ENCODE assay signal across 15 cellular contexts in the genomic region with DNA sequence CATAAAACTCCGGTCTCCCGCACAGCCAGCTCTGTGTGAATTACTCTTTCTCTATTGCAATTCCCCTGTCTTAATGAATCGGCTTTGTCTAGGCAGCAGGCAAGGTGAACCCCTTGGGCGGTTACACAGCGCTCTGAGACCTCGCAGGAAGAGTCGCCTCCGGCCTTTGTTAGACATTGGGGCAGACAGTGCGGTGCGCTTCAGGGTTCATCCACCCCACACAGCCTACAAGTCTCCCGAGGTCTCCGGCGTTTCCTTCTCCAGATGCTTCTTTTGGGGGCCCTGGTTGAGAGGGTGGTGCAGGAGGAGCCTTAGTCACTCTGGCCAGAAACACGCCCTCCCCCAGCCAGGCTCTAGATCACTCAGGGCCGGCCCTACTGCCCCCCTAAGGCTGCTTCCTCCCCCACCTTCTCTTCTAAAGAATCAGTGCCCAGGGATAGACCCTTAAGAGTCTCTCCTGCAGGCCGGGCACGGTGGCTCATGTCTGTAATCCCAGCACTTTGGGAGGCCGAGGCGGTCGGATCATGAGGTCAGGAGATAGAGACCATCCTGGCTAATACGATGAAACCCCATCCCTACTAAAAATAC. TPM values are rescaled to one million over a fixed set of nuclear protein-coding genes. Genes with fewer than 3 reads are reported as not detected.
DNase-seq lines count a peak whose midpoint lies in the region; ATAC-seq and TF ChIP-seq lines count a peak whose summit lies in the region.
"Had no signal": no experiment of that assay in that cellular context is flagged by ENCODE, and none has a peak within 500 bp of the region (broad histone marks: within the 10 kb centered on the region; RNA-seq: fewer than 3 reads in every experiment).

No MANE protein-coding gene starts in this region.

- ATAC-seq in activated B cell treated with CpG ODN at 0.5 μM for 24 hours (ENCODE audit: low read depth), result no peak
- no peak for ATAC-seq in memory B cell (ENCODE audit: low read depth)
- ATAC-seq in stimulated activated naive B cell treated with anti-CD40 and anti-IgM and Interleukin-4, amounts not matched to agents 10 μg/mL and 1 μg/mL and 100 μg/mL, for 72 hours (replicated peaks), result no peak
- no peak for ATAC-seq in HG02884 (IDR thresholded peaks at IDR 0.05; ENCODE audit: unreplicated experiment)
- ATAC-seq: left lobe of liver had no signal

- no peaks in the 10 kb centered on the region for H3K9me3 Mint-ChIP-seq in activated naive CD4-positive, alpha-beta T cell treated with anti-CD3 and anti-CD28 coated beads, Interleukin-2, amount 10 ng/mL, durations not matched to agents 7 days and 5 days
- no peaks in the 10 kb centered on the region for H3K9me3 Mint-ChIP-seq in activated B cell treated with CpG ODN at 0.5 μM for 24 hours
- H3K9me3 Mint-ChIP-seq in memory B cell, result no peaks in the 10 kb centered on the region
- no peaks in the 10 kb centered on the region for H3K9me3 Mint-ChIP-seq in stimulated activated naive B cell treated with anti-CD40 and anti-IgM and Interleukin-4, amounts not matched to agents 10 μg/mL and 1 μg/mL and 100 μg/mL, for 72 hours

- H3K4me3 ChIP-seq in BE2C (ENCODE audit: low read depth, low read length), result no peak overlapping the region

- H3K4me3 Mint-ChIP-seq in activated naive CD4-positive, alpha-beta T cell treated with anti-CD3 and anti-CD28 coated beads, Interleukin-2, amount 10 ng/mL, durations not matched to agents 7 days and 5 days, result peak overlapping the region; percentile 82
- H3K4me3 Mint-ChIP-seq in activated B cell treated with CpG ODN at 0.5 μM for 24 hours (peak overlapping the region; percentile 87), memory B cell (peak overlapping the region; percentile 44)
- H3K4me3 Mint-ChIP-seq in stimulated activated naive B cell treated with anti-CD40 and anti-IgM and Interleukin-4, amounts not matched to agents 10 μg/mL and 1 μg/mL and 100 μg/mL, for 72 hours, result peak overlapping the region; percentile 50 to 51

- peaks cover 2% of the 10 kb centered on the region for H3K36me3 Mint-ChIP-seq in activated naive CD4-positive, alpha-beta T cell treated with anti-CD3 and anti-CD28 coated beads, Interleukin-2, amount 10 ng/mL, durations not matched to agents 7 days and 5 days
- H3K36me3 Mint-ChIP-seq in activated B cell treated with CpG ODN at 0.5 μM for 24 hours (ENCODE audit: low read depth), result peaks cover 2% of the 10 kb centered on the region
- no peaks in the 10 kb centered on the region for H3K36me3 Mint-ChIP-seq in memory B cell
- peaks cover 4 to 7% of the 10 kb centered on the region in 2 donors for H3K36me3 Mint-ChIP-seq in stimulated activated naive B cell treated with anti-CD40 and anti-IgM and Interleukin-4, amounts not matched to agents 10 μg/mL and 1 μg/mL and 100 μg/mL, for 72 hours

- H3K9me3 ChIP-seq in BE2C, result no peaks in the 10 kb centered on the region

- intact Hi-C loops in activated B cell treated with CpG ODN at 0.5 μM for 24 hours (cut with micrococcal nuclease), result no loop called here

- DNase-seq in activated naive CD4-positive, alpha-beta T cell treated with anti-CD3 and anti-CD28 coated beads, Interleukin-2, amount 10 ng/mL, durations not matched to agents 7 days and 5 days, result no peak
- DNase-seq in activated naive CD4-positive, alpha-beta T cell (lab: John Stamatoyannopoulos, UW), result no peak
- DNase-seq in activated B cell treated with CpG ODN at 0.5 μM for 24 hours (no peak), memory B cell (ENCODE audit: low spot score in 2 of 2) (no peak), BE2C (no peak), hypothalamus (lab: John Stamatoyannopoulos, UW) (no peak)
- no peak for DNase-seq in stimulated activated naive B cell treated with anti-CD40 and anti-IgM and Interleukin-4, amounts not matched to agents 10 μg/mL and 1 μg/mL and 100 μg/mL, for 72 hours
- DNase-seq: NCI-H1105, NCI-H82, substantia nigra, WERI-Rb-1 had no signal

- TF ChIP-seq CTCF in activated B cell treated with CpG ODN at 0.5 μM for 24 hours (IDR thresholded peaks at IDR 0.05), result no peak
- TF ChIP-seq CTCF in BE2C (IDR thresholded peaks at IDR 0.05; ENCODE audit: low read depth, low read length), result no peak

- CTCF ChIA-PET in activated naive CD4-positive, alpha-beta T cell treated with anti-CD3 and anti-CD28 coated beads, Interleukin-2, amount 10 ng/mL, durations not matched to agents 7 days and 5 days (lab: Charles Lee), result interaction anchor here (1.7 kb wide), 1 partner anchor 13 kb away, joined by 6 read pairs; no protein-coding TSS in a partner anchor
- CTCF ChIA-PET in activated B cell treated with CpG ODN at 0.5 μM for 24 hours (lab: Charles Lee), result no interaction called here

- peaks cover 30% of the 10 kb centered on the region for H3K4me1 Mint-ChIP-seq in activated naive CD4-positive, alpha-beta T cell treated with anti-CD3 and anti-CD28 coated beads, Interleukin-2, amount 10 ng/mL, durations not matched to agents 7 days and 5 days
- peaks cover 30% of the 10 kb centered on the region for H3K4me1 Mint-ChIP-seq in activated B cell treated with CpG ODN at 0.5 μM for 24 hours
- peaks cover 6% of the 10 kb centered on the region for H3K4me1 Mint-ChIP-seq in memory B cell
- H3K4me1 Mint-ChIP-seq in stimulated activated naive B cell treated with anti-CD40 and anti-IgM and Interleukin-4, amounts not matched to agents 10 μg/mL and 1 μg/mL and 100 μg/mL, for 72 hours, result peaks cover 14 to 24% of the 10 kb centered on the region in 2 donors

- POLR2A ChIA-PET in activated B cell treated with CpG ODN at 0.5 μM for 24 hours (lab: Charles Lee), result interaction anchor here (2.1 kb wide), 1 partner anchor 20 kb away, joined by 44 read pairs; a partner anchor contains a TSS

- no peaks in the 10 kb centered on the region for H3K27me3 ChIP-seq in BE2C

- peaks cover 5% of the 10 kb centered on the region; the same call in 1 of the 2 replicates for H3K4me1 ChIP-seq in BE2C

- no peaks in the 10 kb centered on the region for H3K36me3 ChIP-seq in BE2C

- H3K27me3 Mint-ChIP-seq in activated naive CD4-positive, alpha-beta T cell treated with anti-CD3 and anti-CD28 coated beads, Interleukin-2, amount 10 ng/mL, durations not matched to agents 7 days and 5 days, result no peaks in the 10 kb centered on the region
- H3K27me3 Mint-ChIP-seq in activated B cell treated with CpG ODN at 0.5 μM for 24 hours (no peaks in the 10 kb centered on the region), memory B cell (peaks cover 5% of the 10 kb centered on the region)
- H3K27me3 Mint-ChIP-seq in stimulated activated naive B cell treated with anti-CD40 and anti-IgM and Interleukin-4, amounts not matched to agents 10 μg/mL and 1 μg/mL and 100 μg/mL, for 72 hours, result no peaks in the 10 kb centered on the region

- H3K27ac Mint-ChIP-seq in activated naive CD4-positive, alpha-beta T cell treated with anti-CD3 and anti-CD28 coated beads, Interleukin-2, amount 10 ng/mL, durations not matched to agents 7 days and 5 days, result peak overlapping the region; percentile 50
- H3K27ac Mint-ChIP-seq in activated B cell treated with CpG ODN at 0.5 μM for 24 hours, result no peak overlapping the region
- no peak overlapping the region for H3K27ac Mint-ChIP-seq in memory B cell
- H3K27ac Mint-ChIP-seq in stimulated activated naive B cell treated with anti-CD40 and anti-IgM and Interleukin-4, amounts not matched to agents 10 μg/mL and 1 μg/mL and 100 μg/mL, for 72 hours, result peak overlapping the region; percentile 25

RNA-seq across cellular contexts. Expression of a gene that starts 1.7 kb away (rescaled TPM):
- 14.7 and 16.6 TPM in 2 replicates for total RNA-seq in activated B cell treated with CpG ODN at 0.5 μM for 24 hours
- polyA plus RNA-seq in BE2C (2012; ENCODE audit: insufficient read depth, insufficient read length, low read depth), result 30.4 TPM

RNA-seq across cellular contexts. Expression of a gene that starts 9.8 kb away (rescaled TPM):
- total RNA-seq in activated B cell treated with CpG ODN at 0.5 μM for 24 hours, result not detected in 2 replicates
- polyA plus RNA-seq in BE2C (2012; ENCODE audit: insufficient read depth, insufficient read length, low read depth), result not detected
- total RNA-seq: aorta, fibroblast of villous mesenchyme, left lobe of liver had no signal
- polyA plus RNA-seq: aorta had no signal

RNA-seq across cellular contexts. Expression of a gene that starts 14.6 kb away (rescaled TPM):
- 77.4 and 92.5 TPM in 2 replicates for total RNA-seq in activated B cell treated with CpG ODN at 0.5 μM for 24 hours
- polyA plus RNA-seq in BE2C (2012; ENCODE audit: insufficient read depth, insufficient read length, low read depth), result 781 TPM

RNA-seq across cellular contexts. Expression of a gene that starts 19.9 kb away (rescaled TPM):
- 5,116 and 5,913 TPM in 2 replicates for total RNA-seq in activated B cell treated with CpG ODN at 0.5 μM for 24 hours
- 7,238 TPM for polyA plus RNA-seq in BE2C (2012; ENCODE audit: insufficient read depth, insufficient read length, low read depth)

RNA-seq across cellular contexts. Expression of a gene that starts 21.9 kb away (rescaled TPM):
- not detected in 2 replicates for total RNA-seq in activated B cell treated with CpG ODN at 0.5 μM for 24 hours
- not detected for polyA plus RNA-seq in BE2C (2012; ENCODE audit: insufficient read depth, insufficient read length, low read depth)
- total RNA-seq: aorta, fibroblast of villous mesenchyme, left lobe of liver had no signal
- polyA plus RNA-seq: aorta had no signal

Comparison
In these comparisons a context has a peak if more than half of its experiments do, and no peak if none do; other contexts are left out.
1. H3K27ac Mint-ChIP-seq: peak in activated naive CD4-positive, alpha-beta T cell treated with anti-CD3 and anti-CD28 coated beads, Interleukin-2, amount 10 ng/mL, durations not matched to agents 7 days and 5 days (single experiment) and stimulated activated naive B cell treated with anti-CD40 and anti-IgM and Interleukin-4, amounts not matched to agents 10 μg/mL and 1 μg/mL and 100 μg/mL, for 72 hours (single experiment); none in activated B cell treated with CpG ODN at 0.5 μM for 24 hours (single experiment) and memory B cell (single experiment).
2. Peak in every context shown above with its lines, with median percentiles within 50 percentile points of each other: H3K4me3 Mint-ChIP-seq.